Comparison of ENCODE assay signal across 4 cellular contexts in genomic region chr3:147139341-147139740, GRCh38.
"Had no signal": no experiment of that assay in that cellular context is flagged by ENCODE, and none has a peak within 500 bp of the region (broad histone marks: within the 10 kb centered on the region; RNA-seq: fewer than 3 reads in every experiment).

No MANE protein-coding gene starts in this region.

- DNase-seq: GM23248, GOT3, H7, HFFc6 had no signal
